Comparison of ENCODE assay signal across 7 cellular contexts in genomic region chr1:154975409-154976205, GRCh38. TPM values are rescaled to one million over a fixed set of nuclear protein-coding genes. Genes with fewer than 3 reads are reported as not detected.
A peak's percentile ranks its signal among the peaks of the same experiment; 100 is the strongest.
DNase-seq lines count a peak whose midpoint lies in the region; ATAC-seq and TF ChIP-seq lines count a peak whose summit lies in the region.

No MANE protein-coding gene starts in this region.

- H3K36me3 ChIP-seq in left ventricle myocardium inferior: peaks cover 10% of the 10 kb centered on the region

- no peaks in the 10 kb centered on the region for H3K9me3 ChIP-seq in left ventricle myocardium inferior (replicated peaks)

- H3K4me1 ChIP-seq in left ventricle myocardium inferior: peaks cover 51% of the 10 kb centered on the region

- H3K27me3 ChIP-seq in left ventricle myocardium inferior (ENCODE audit: low read depth): no peaks in the 10 kb centered on the region

- peak overlapping the region; percentile 82 for H3K4me3 ChIP-seq in left ventricle myocardium inferior
- H3K4me3 ChIP-seq in skeletal muscle cell (ENCODE audit: low read depth, low read length): peak overlapping the region; percentile 72

- intact Hi-C loops in left ventricle myocardium inferior (cut with micrococcal nuclease): no loop called here

- ATAC-seq in HG03565 (IDR thresholded peaks at IDR 0.05; ENCODE audit: unreplicated experiment): no peak
- ATAC-seq in HG02588 (IDR thresholded peaks at IDR 0.05; ENCODE audit: unreplicated experiment): no peak

- TF ChIP-seq CTCF in GM13977 (IDR thresholded peaks at IDR 0.05; ENCODE audit: extremely low read depth, insufficient read depth, missing control alignments) (no peak), left ventricle myocardium inferior (IDR thresholded peaks at IDR 0.05; ENCODE audit: borderline replicate concordance) (no peak)

- peak overlapping the region; percentile 97 for H3K27ac ChIP-seq in left ventricle myocardium inferior (replicated peaks)

- in situ Hi-C loops in GM13977 (cut with MboI; ENCODE audit: low pct_unique_long_range_greater_than_20kb, low sequenced_read_pairs, unreplicated experiment): no loop called here

- DNase-seq in GM13977 (ENCODE audit: low spot score) (peak; percentile 55), NCI-H526 treated with DMSO at 0.1 percent for 48 hours (lab: John Stamatoyannopoulos, UW) (peak; percentile 80), left ventricle myocardium inferior (peak; percentile 51), skeletal muscle cell (ENCODE audit: low read depth) (no peak)
- DNase-seq in activated effector memory CD4-positive, alpha-beta T cell treated with Interleukin-2 at 50 U/mL for 16 hours: peak; percentile 39

RNA-seq across cellular contexts. Expression of gene CKS1B, which starts 1.1 kb away (rescaled TPM):
- total RNA-seq in left ventricle myocardium inferior: 17.8 TPM

RNA-seq across cellular contexts. Expression of gene SHC1, which starts 5.1 kb away (rescaled TPM):
- total RNA-seq in left ventricle myocardium inferior: 43.0 TPM

RNA-seq across cellular contexts. Expression of gene FLAD1, which starts 7.5 kb away (rescaled TPM):
- 30.1 TPM for total RNA-seq in left ventricle myocardium inferior

RNA-seq across cellular contexts. Expression of gene PYGO2, which starts 14.0 kb away (rescaled TPM):
- 12.9 TPM for total RNA-seq in left ventricle myocardium inferior

RNA-seq across cellular contexts. Expression of gene LENEP, which starts 17.8 kb away (rescaled TPM):
- not detected for total RNA-seq in left ventricle myocardium inferior
